8 cellular contexts compared by ENCODE assay signal in the genomic region with DNA sequence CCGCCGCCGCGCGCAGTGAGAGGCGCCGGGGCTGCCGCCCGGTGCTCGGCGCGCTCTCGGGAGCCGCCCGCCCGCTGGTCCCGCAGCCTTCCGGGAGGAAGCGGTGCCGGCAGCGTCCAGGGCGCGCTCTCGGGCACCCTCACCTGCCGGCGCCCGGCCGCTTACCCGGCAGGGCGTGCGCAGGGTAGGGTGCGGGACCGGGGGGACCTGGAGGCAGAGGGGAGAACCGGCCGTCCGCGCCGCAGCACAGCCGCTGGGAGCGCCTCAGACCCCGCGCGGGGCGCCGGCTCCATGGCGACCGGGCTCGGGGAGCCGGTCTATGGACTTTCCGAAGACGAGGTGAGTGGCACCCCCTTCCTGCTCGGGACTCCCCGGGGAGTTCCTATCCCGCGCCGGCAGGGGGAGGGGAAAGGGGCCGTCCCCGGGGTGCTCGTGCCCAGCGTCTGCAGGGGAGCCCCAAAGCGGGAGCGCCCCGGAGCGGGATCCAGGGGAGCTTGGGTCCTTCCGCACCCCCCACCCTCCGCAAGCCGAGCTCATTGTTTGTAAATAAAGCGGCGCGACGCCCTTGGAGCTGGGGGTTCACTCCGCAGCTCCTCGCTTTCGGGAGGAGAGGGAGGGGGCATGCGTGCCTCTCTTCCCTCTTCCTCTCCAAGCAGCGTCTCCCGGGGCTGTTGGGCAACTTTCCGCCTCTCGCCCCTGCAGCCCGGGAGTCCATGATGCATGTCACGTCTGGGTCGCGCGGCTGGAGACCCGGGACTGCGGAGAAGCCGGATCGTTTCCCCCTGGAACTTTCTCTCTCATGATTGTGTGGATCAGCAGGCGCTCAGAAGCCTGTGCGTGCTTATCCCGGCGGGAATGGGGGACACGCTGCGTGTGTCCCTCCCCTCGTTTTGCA. TPM values are rescaled to one million over a fixed set of nuclear protein-coding genes. Genes with fewer than 3 reads are reported as not detected.
DNase-seq lines count a peak whose midpoint lies in the region; ATAC-seq and TF ChIP-seq lines count a peak whose summit lies in the region.

No MANE protein-coding gene starts in this region.

- peak; percentile 56 for ATAC-seq in HCT116
- ATAC-seq in lower lobe of right lung = peak; percentile 34 to 51

- no peaks in the 10 kb centered on the region for H4K20me1 ChIP-seq in HCT116 (ENCODE audit: insufficient read depth)

- CTCF ChIA-PET in HCT116 (lab: Charles Lee) = interaction anchor here (0.8 to 3.4 kb wide), 3 partner anchors 12 to 137 kb away, joined by 3 to 43 read pairs (median 4); no protein-coding TSS in a partner anchor

- TF ChIP-seq CTCF in GM13976 (IDR thresholded peaks at IDR 0.05; ENCODE audit: borderline replicate concordance, control extremely low read depth, extremely low read depth, insufficient read depth, missing control alignments) (no peak), HCT116 (IDR thresholded peaks at IDR 0.05 in 2 of 3, conservative IDR thresholded peaks at IDR 0.05 in 1 of 3; ENCODE audit: borderline replicate concordance in 1 of 3, insufficient read depth in 1 of 3, low read depth in 2 of 3, low read length in 2 of 3) (0 out of 6 replicates have a peak, but pooled peaks of 1 of the 3 experiments have one; percentile 9), lower lobe of right lung (IDR thresholded peaks at IDR 0.05) (no peak)

- POLR2A ChIA-PET in HCT116 (lab: Charles Lee) = no interaction called here

- H3K4me3 ChIP-seq in HCT116 (replicated peaks in 1 of 2; ENCODE audit: low read depth in 1 of 2, low read length in 2 of 2) (peak overlapping the region; percentile 80 to 81), lower lobe of right lung (peak overlapping the region; percentile 93)

- no peak for TF ChIP-seq POLR2A in HCT116 (IDR thresholded peaks at IDR 0.05; ENCODE audit: borderline replicate concordance, extremely low read depth, insufficient read depth, insufficient read length)

- peak overlapping the region; percentile 99 for H3K4me2 ChIP-seq in HCT116 (ENCODE audit: low read length)

- peak overlapping the region; percentile 36 for H2AFZ ChIP-seq in HCT116 (ENCODE audit: low read depth, low read length, poor library complexity, severe bottlenecking)

- BruUV-seq in HCT116 (replicated peaks; lab: Mats Ljungman, UMichigan) = no TSS peak

- H3K36me3 ChIP-seq in HCT116 (ENCODE audit: control insufficient read depth in 1 of 2, insufficient read depth in 2 of 2, low read length in 2 of 2) (no peaks in the 10 kb centered on the region), lower lobe of right lung (no peaks in the 10 kb centered on the region)

- no peaks in the 10 kb centered on the region for H3K9me3 ChIP-seq in HCT116 (ENCODE audit: control insufficient read depth in 1 of 2, insufficient read depth in 1 of 2, low read depth in 1 of 2, low read length in 2 of 2)
- no peaks in the 10 kb centered on the region for H3K9me3 ChIP-seq in lower lobe of right lung

- peak; percentile 72 for DNase-seq in GM13976 (ENCODE audit: low spot score)
- DNase-seq in HCT116 (ENCODE audit: low read depth, low spot score) = no peak
- peak; percentile 66 for DNase-seq in M059J (ENCODE audit: low read depth)
- DNase-seq in activated CD4-positive, alpha-beta T cell treated with anti-CD3 and anti-CD28 coated beads for 4 hours = peak; percentile 35 to 39
- DNase-seq in dedifferentiated amniotic fluid mesenchymal stem cell (ENCODE audit: extremely low spot score) = peak; percentile 35
- peak; percentile 72 for DNase-seq in lower lobe of right lung
- peak; percentile 19 for DNase-seq in stimulated activated CD8-positive, alpha-beta memory T cell treated with anti-CD3 and anti-CD28 coated beads, Interleukin-12 subunit alpha, Interleukin-12 subunit beta, amount 100 ng/mL, for 4 hours (ENCODE audit: low read depth)
- DNase-seq in NCI-H1048 (lab: John Stamatoyannopoulos, UW) = no peak

- no peaks in the 10 kb centered on the region for H3K79me2 ChIP-seq in HCT116 (ENCODE audit: insufficient read depth, low read length)

- H3K9me2 ChIP-seq in HCT116 (ENCODE audit: insufficient read depth) = no peaks in the 10 kb centered on the region

- intact Hi-C loops in HCT116 (cut with micrococcal nuclease) = loop anchor here (5.0 kb wide), 5 partner anchors 87 to 412 kb away; no protein-coding TSS in a partner anchor
- intact Hi-C loops in lower lobe of right lung (cut with DNase I) = loop anchor here (10.0 kb wide), 1 partner anchor 80 kb away; no protein-coding TSS in a partner anchor

- in situ Hi-C loops in GM13976 (cut with MboI; ENCODE audit: low sequenced_read_pairs, unreplicated experiment) = loop anchor here (10.0 kb wide), 1 partner anchor 80 kb away; no protein-coding TSS in a partner anchor

- H3K27me3 ChIP-seq in HCT116 (ENCODE audit: insufficient read depth, low read length) (no peaks in the 10 kb centered on the region), lower lobe of right lung (ENCODE audit: low read depth) (no peaks in the 10 kb centered on the region)

- RAD21 ChIA-PET in HCT116 (lab: Charles Lee; ENCODE audit: low non-redundant PET in 1 of 2, low total read pairs in 2 of 2, uncharacterized antibody in 2 of 2, unreplicated experiment in 2 of 2) = interaction anchor here in 1 of 2 experiments (0.7 kb wide), 1 partner anchor 77 kb away, joined by 3 read pairs; no protein-coding TSS in a partner anchor

- H3K4me1 ChIP-seq in HCT116 (ENCODE audit: control insufficient read depth in 1 of 2, insufficient read depth in 2 of 2, low read length in 2 of 2) = peaks cover 11 to 21% of the 10 kb centered on the region in 2 experiments; a peak in 3 of 4 replicates
- peaks cover 39% of the 10 kb centered on the region for H3K4me1 ChIP-seq in lower lobe of right lung

- H3K9ac ChIP-seq in HCT116 (ENCODE audit: low read length) = peak overlapping the region; percentile 63

- H3K27ac ChIP-seq in HCT116 (ENCODE audit: low read depth, low read length) (peak overlapping the region; percentile 82), lower lobe of right lung (peak overlapping the region; percentile 89)

- TF ChIP-seq RAD21 in HCT116 (IDR thresholded peaks at IDR 0.05; ENCODE audit: low read depth) = no peak

TF ChIP-seq in HCT116, 20 proteins besides CTCF, POLR2A, EP300 and RAD21:
- 0 out of 2 replicates have a peak, but pooled peaks have one; percentile 14 for TF ChIP-seq POLR2AphosphoS5 (IDR thresholded peaks at IDR 0.05; ENCODE audit: low read depth, low read length)
- no peak for TF ChIP-seq ATF3 (IDR thresholded peaks at IDR 0.05)
- no peak for TF ChIP-seq MAX (IDR thresholded peaks at IDR 0.05)

RNA-seq across cellular contexts. Expression of gene NEDD4L, which starts 0.6 kb away (rescaled TPM):
- total RNA-seq in HCT116 (2021; ENCODE audit: unreplicated experiment) (41.5 TPM), lower lobe of right lung (203 TPM)
- 36.1 and 48.4 TPM in 2 replicates for polyA plus RNA-seq in HCT116 (2012)
- total RNA-seq in M059J (2014; rRNA removed; shearing (Covaris generic)) = 39.1 and 54.1 TPM in 2 replicates

Comparison
In these comparisons a context has a peak if more than half of its experiments do, and no peak if none do; other contexts are left out.
1. DNase-seq: peak in GM13976 (single experiment), M059J (single experiment), activated CD4-positive, alpha-beta T cell treated with anti-CD3 and anti-CD28 coated beads for 4 hours (2 of 2), dedifferentiated amniotic fluid mesenchymal stem cell (single experiment), lower lobe of right lung (single experiment) and stimulated activated CD8-positive, alpha-beta memory T cell treated with anti-CD3 and anti-CD28 coated beads, Interleukin-12 subunit alpha, Interleukin-12 subunit beta, amount 100 ng/mL, for 4 hours (single experiment); none in HCT116 (single experiment) and NCI-H1048 (single experiment).